Comparison of ENCODE assay signal across 1 cellular context in genomic region chr18:57772387-57772799, GRCh38.
TF ChIP-seq lines count a peak whose summit lies in the region.

No MANE protein-coding gene starts in this region.

TF ChIP-seq in HepG2, 621 proteins besides CTCF, POLR2A, EP300 and RAD21 (continued from another document and continues in another):
- TF ChIP-seq, protein P1, sequence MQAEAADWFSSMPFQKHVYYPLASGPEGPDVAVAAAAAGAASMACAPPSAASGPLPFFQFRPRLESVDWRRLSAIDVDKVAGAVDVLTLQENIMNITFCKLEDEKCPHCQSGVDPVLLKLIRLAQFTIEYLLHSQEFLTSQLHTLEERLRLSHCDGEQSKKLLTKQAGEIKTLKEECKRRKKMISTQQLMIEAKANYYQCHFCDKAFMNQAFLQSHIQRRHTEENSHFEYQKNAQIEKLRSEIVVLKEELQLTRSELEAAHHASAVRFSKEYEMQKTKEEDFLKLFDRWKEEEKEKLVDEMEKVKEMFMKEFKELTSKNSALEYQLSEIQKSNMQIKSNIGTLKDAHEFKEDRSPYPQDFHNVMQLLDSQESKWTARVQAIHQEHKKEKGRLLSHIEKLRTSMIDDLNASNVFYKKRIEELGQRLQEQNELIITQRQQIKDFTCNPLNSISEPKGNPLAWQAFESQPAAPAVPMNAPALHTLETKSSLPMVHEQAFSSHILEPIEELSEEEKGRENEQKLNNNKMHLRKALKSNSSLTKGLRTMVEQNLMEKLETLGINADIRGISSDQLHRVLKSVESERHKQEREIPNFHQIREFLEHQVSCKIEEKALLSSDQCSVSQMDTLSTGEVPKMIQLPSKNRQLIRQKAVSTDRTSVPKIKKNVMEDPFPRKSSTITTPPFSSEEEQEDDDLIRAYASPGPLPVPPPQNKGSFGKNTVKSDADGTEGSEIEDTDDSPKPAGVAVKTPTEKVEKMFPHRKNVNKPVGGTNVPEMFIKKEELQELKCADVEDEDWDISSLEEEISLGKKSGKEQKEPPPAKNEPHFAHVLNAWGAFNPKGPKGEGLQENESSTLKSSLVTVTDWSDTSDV (CRISPR knock-in tag; IDR thresholded peaks at IDR 0.05): no peak
- TF ChIP-seq NFE2L1 (CRISPR knock-in tag; IDR thresholded peaks at IDR 0.05; ENCODE audit: borderline replicate concordance): no peak
- peak; percentile 86; the same call in 2 of the 3 replicates for TF ChIP-seq MXI1 (IDR thresholded peaks at IDR 0.05; ENCODE audit: borderline replicate concordance, low read depth, low read length)
- no peak for TF ChIP-seq KLF9 (CRISPR knock-in tag; IDR thresholded peaks at IDR 0.05; ENCODE audit: low read depth)
- 0 out of 2 replicates have a peak, but pooled peaks have one; percentile 33 for TF ChIP-seq ZMYM2 (CRISPR knock-in tag; IDR thresholded peaks at IDR 0.05)
- TF ChIP-seq CHD2 (IDR thresholded peaks at IDR 0.05; ENCODE audit: low read depth, low read length): no peak
- TF ChIP-seq ZKSCAN5 (CRISPR knock-in tag; IDR thresholded peaks at IDR 0.05): no peak
- TF ChIP-seq, protein P2, sequence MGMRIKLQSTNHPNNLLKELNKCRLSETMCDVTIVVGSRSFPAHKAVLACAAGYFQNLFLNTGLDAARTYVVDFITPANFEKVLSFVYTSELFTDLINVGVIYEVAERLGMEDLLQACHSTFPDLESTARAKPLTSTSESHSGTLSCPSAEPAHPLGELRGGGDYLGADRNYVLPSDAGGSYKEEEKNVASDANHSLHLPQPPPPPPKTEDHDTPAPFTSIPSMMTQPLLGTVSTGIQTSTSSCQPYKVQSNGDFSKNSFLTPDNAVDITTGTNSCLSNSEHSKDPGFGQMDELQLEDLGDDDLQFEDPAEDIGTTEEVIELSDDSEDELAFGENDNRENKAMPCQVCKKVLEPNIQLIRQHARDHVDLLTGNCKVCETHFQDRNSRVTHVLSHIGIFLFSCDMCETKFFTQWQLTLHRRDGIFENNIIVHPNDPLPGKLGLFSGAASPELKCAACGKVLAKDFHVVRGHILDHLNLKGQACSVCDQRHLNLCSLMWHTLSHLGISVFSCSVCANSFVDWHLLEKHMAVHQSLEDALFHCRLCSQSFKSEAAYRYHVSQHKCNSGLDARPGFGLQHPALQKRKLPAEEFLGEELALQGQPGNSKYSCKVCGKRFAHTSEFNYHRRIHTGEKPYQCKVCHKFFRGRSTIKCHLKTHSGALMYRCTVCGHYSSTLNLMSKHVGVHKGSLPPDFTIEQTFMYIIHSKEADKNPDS (CRISPR knock-in tag; IDR thresholded peaks at IDR 0.05): peak; percentile 57; the same call in 1 of the 2 replicates
- TF ChIP-seq EED (CRISPR knock-in tag; IDR thresholded peaks at IDR 0.05): no peak
- TF ChIP-seq ZNF691 (CRISPR knock-in tag; IDR thresholded peaks at IDR 0.05; ENCODE audit: borderline replicate concordance, low read depth): peak; percentile 47; the same call in 1 of the 2 replicates
- TF ChIP-seq HMG20B (CRISPR knock-in tag; conservative IDR thresholded peaks at IDR 0.05): 0 out of 2 replicates have a peak, but pooled peaks have one; percentile 38
- no peak for TF ChIP-seq ZNF326 (CRISPR knock-in tag; IDR thresholded peaks at IDR 0.05; ENCODE audit: borderline replicate concordance)
- TF ChIP-seq, protein P3, sequence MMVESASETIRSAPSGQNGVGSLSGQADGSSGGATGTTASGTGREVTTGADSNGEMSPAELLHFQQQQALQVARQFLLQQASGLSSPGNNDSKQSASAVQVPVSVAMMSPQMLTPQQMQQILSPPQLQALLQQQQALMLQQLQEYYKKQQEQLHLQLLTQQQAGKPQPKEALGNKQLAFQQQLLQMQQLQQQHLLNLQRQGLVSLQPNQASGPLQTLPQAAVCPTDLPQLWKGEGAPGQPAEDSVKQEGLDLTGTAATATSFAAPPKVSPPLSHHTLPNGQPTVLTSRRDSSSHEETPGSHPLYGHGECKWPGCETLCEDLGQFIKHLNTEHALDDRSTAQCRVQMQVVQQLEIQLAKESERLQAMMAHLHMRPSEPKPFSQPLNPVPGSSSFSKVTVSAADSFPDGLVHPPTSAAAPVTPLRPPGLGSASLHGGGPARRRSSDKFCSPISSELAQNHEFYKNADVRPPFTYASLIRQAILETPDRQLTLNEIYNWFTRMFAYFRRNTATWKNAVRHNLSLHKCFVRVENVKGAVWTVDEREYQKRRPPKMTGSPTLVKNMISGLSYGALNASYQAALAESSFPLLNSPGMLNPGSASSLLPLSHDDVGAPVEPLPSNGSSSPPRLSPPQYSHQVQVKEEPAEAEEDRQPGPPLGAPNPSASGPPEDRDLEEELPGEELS (CRISPR knock-in tag; IDR thresholded peaks at IDR 0.05): peak; percentile 79
- TF ChIP-seq GABPA (IDR thresholded peaks at IDR 0.05; ENCODE audit: low read depth, low read length): no peak
- TF ChIP-seq GABPA (CRISPR knock-in tag; IDR thresholded peaks at IDR 0.05; ENCODE audit: low read depth): peak; percentile 24; the same call in 1 of the 2 replicates
- TF ChIP-seq, protein P4, sequence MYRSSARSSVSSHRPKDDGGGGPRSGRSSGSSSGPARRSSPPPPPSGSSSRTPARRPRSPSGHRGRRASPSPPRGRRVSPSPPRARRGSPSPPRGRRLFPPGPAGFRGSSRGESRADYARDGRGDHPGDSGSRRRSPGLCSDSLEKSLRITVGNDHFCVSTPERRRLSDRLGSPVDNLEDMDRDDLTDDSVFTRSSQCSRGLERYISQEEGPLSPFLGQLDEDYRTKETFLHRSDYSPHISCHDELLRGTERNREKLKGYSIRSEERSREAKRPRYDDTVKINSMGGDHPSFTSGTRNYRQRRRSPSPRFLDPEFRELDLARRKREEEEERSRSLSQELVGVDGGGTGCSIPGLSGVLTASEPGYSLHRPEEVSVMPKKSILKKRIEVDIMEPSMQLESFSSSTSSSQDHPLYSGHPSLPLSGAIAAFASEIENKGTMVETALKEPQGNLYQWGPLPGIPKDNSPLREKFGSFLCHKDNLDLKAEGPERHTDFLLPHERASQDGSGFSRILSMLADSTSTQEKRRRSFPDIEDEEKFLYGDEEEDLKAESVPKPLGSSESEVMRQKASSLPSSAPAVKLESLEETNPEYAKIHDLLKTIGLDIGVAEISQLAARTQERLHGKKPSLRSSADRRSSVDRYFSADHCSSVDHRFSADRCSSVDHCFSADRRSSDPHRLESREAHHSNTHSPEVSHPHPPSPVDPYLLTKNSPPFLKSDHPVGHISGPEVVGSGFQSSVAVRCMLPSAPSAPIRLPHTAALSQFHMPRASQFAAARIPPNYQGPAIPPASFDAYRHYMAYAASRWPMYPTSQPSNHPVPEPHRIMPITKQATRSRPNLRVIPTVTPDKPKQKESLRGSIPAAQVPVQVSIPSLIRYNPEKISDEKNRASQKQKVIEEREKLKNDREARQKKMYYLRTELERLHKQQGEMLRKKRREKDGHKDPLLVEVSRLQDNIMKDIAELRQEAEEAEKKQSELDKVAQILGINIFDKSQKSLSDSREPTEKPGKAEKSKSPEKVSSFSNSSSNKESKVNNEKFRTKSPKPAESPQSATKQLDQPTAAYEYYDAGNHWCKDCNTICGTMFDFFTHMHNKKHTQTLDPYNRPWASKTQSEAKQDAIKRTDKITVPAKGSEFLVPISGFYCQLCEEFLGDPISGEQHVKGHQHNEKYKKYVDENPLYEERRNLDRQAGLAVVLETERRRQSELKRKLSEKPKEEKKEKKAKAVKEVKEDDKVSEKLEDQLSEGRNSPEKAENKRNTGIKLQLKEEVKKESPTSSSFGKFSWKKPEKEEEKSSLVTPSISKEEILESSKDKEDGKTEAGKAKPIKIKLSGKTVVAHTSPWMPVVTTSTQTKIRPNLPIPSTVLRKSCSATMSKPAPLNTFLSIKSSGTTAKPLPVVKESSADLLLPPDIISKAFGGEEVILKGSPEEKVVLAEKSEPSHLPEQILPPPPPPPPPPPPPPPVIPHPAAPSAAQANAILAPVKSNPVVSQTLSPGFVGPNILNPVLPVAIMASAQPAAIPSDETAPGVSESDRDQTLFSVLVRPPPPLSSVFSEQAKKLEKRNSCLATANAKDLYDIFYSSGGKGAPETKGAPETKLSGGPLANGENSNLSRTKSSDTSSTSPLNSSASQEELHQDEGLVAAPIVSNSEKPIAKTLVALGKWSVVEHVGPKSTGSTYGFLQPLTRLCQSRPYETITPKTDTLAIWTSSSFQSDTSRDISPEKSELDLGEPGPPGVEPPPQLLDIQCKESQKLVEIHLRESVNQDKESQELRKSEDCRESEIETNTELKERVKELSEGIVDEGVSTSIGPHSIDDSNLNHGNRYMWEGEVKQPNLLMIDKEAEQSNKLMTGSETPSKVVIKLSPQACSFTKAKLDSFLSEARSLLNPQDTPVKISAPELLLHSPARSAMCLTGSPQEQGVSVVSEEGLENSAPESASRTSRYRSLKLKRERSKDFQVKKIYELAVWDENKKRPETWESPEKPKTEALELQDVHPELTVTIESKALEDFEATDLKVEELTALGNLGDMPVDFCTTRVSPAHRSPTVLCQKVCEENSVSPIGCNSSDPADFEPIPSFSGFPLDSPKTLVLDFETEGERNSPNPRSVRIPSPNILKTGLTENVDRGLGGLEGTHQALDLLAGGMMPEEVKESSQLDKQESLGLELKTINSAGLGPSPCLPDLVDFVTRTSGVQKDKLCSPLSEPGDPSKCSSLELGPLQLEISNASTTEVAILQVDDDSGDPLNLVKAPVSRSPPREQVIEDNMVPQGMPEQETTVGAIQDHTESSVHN (CRISPR knock-in tag; IDR thresholded peaks at IDR 0.05): no peak
- TF ChIP-seq RELA (CRISPR knock-in tag; IDR thresholded peaks at IDR 0.05): no peak
- no peak for TF ChIP-seq CSRNP1 (CRISPR knock-in tag; IDR thresholded peaks at IDR 0.05)
- TF ChIP-seq PHB2 (IDR thresholded peaks at IDR 0.05; ENCODE audit: partially characterized antibody): no peak
- TF ChIP-seq PLRG1 (conservative IDR thresholded peaks at IDR 0.05): no peak
- peak; percentile 29; the same call in 1 of the 2 replicates for TF ChIP-seq KMT2B (CRISPR knock-in tag; IDR thresholded peaks at IDR 0.05)
- TF ChIP-seq ZNF781 (CRISPR knock-in tag; IDR thresholded peaks at IDR 0.05; ENCODE audit: borderline replicate concordance, not compliant biosample characterization): no peak
- peak; percentile 54; the same call in 1 of the 2 replicates for TF ChIP-seq KDM2A (CRISPR knock-in tag; IDR thresholded peaks at IDR 0.05; ENCODE audit: borderline replicate concordance, low read depth)
- no peak for TF ChIP-seq ZNF597 (CRISPR knock-in tag; IDR thresholded peaks at IDR 0.05)
- no peak for TF ChIP-seq TBP (CRISPR knock-in tag; IDR thresholded peaks at IDR 0.05)
- TF ChIP-seq MYPOP (CRISPR knock-in tag; IDR thresholded peaks at IDR 0.05): peak; percentile 86; the same call in 1 of the 2 replicates
- 0 out of 2 replicates have a peak, but pooled peaks have one; percentile 31 for TF ChIP-seq ZNF839 (CRISPR knock-in tag; IDR thresholded peaks at IDR 0.05; ENCODE audit: borderline replicate concordance)
- TF ChIP-seq ELK4 (CRISPR knock-in tag; IDR thresholded peaks at IDR 0.05; ENCODE audit: borderline replicate concordance): no peak
- no peak for TF ChIP-seq ZNF709 (CRISPR knock-in tag; IDR thresholded peaks at IDR 0.05)
- TF ChIP-seq HMGA1 (CRISPR knock-in tag; conservative IDR thresholded peaks at IDR 0.05): no peak
- no peak for TF ChIP-seq ZFAT (CRISPR knock-in tag; conservative IDR thresholded peaks at IDR 0.05)
- TF ChIP-seq HNF4G (IDR thresholded peaks at IDR 0.05; ENCODE audit: borderline replicate concordance, low read depth, low read length): no peak
- TF ChIP-seq HNF4G (CRISPR knock-in tag; IDR thresholded peaks at IDR 0.05; ENCODE audit: borderline replicate concordance, low read depth): no peak
- no peak for TF ChIP-seq POLR2AphosphoS2 (IDR thresholded peaks at IDR 0.05; ENCODE audit: low read depth, low read length)
- TF ChIP-seq ZNF382 (CRISPR knock-in tag; IDR thresholded peaks at IDR 0.05; ENCODE audit: borderline replicate concordance): no peak
- no peak for TF ChIP-seq ZNF337 (CRISPR knock-in tag; IDR thresholded peaks at IDR 0.05; ENCODE audit: borderline replicate concordance, low read depth)
- TF ChIP-seq ETV5 (CRISPR knock-in tag; IDR thresholded peaks at IDR 0.05; ENCODE audit: borderline replicate concordance): 0 out of 2 replicates have a peak, but pooled peaks have one; percentile 25
